ENCODE assay signal across 10 cellular contexts in the genomic region with DNA sequence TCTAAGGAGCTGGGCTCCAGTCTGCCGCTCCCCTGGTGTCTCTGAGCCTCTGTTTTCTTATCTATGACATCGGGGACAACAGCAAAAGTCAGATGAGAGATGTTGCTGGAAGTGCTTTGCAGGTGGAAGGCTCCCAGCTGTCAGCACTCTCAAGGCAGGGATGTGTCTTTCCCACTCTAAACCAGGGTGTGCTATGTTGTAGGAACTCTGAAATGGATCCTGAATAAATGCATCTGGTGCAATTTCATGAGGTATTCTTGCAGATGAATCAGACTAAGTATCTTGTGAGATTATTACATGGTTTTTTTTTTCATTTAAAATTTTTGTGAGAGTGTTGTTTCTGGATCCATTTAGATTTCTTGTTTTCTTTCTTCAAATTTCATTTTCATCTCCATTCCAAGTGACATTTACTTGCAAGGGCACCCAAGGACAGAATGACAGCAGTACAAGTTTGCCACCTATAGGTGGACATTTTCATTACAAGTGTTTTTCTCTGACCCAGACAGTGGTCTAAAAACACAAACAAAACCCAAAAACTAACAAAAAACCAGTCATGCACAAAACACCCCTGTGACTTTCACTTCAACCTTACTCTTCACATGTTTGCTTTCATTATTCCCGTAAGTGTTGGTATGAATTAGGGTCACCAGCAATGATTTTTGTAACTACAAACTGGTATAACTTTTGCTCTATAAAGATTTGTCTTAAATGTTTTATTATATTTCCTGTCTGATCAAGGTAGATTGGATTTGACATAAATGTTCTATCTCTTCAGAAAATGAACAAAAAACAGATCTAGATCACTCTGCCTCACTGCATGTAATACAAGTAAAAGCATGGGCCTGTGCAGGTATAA. TPM values are rescaled to one million over a fixed set of nuclear protein-coding genes. Genes with fewer than 3 reads are reported as not detected.
A peak's percentile ranks its signal among the peaks of the same experiment; 100 is the strongest.
DNase-seq lines count a peak whose midpoint lies in the region; ATAC-seq and TF ChIP-seq lines count a peak whose summit lies in the region.
"Had no signal": no experiment of that assay in that cellular context is flagged by ENCODE, and none has a peak within 500 bp of the region (broad histone marks: within the 10 kb centered on the region; RNA-seq: fewer than 3 reads in every experiment).

No MANE protein-coding gene starts in this region.

- no peaks in the 10 kb centered on the region for H3K9me3 Mint-ChIP-seq in CD4-positive, alpha-beta T cell
- H3K9me3 Mint-ChIP-seq in neural crest cell = no peaks in the 10 kb centered on the region

- CTCF ChIA-PET in CD4-positive, alpha-beta T cell (lab: Charles Lee) = no interaction called here

- H3K27me3 ChIP-seq in CD4-positive, alpha-beta T cell (ENCODE audit: control insufficient read depth, insufficient read depth, low read length) = peaks cover 19% of the 10 kb centered on the region

- H3K9me3 ChIP-seq in CD4-positive, alpha-beta T cell (ENCODE audit: control insufficient read depth, low read length) = no peaks in the 10 kb centered on the region

- no peak for DNase-seq in CD4-positive, alpha-beta T cell
- DNase-seq in NCI-H82 treated with DMSO at 0.1 percent for 48 hours (lab: John Stamatoyannopoulos, UW; ENCODE audit: unreplicated experiment) (peak; percentile 21), dermis microvascular lymphatic vessel endothelial cell (ENCODE audit: low read depth in 2 of 2) (peak; percentile 39 to 55), neural crest cell (ENCODE audit: low read depth, low spot score) (no peak), DMS79 treated with DMSO at 0.1 percent for 48 hours (lab: John Stamatoyannopoulos, UW) (no peak)

- intact Hi-C loops in CD4-positive, alpha-beta T cell (cut with DNase I, micrococcal nuclease) = loop anchor here (5.0 to 10.0 kb wide), 4 partner anchors 365 to 1147 kb away; no protein-coding TSS in a partner anchor

- POLR2A ChIA-PET in CD4-positive, alpha-beta T cell (lab: Charles Lee) = no interaction called here

- TF ChIP-seq CTCF in CD4-positive, alpha-beta T cell (IDR thresholded peaks at IDR 0.05) = peak; percentile 41
- peak; percentile 88 for TF ChIP-seq CTCF in neural crest cell (conservative IDR thresholded peaks at IDR 0.05)

- H3K27ac Mint-ChIP-seq in CD4-positive, alpha-beta T cell = no peak overlapping the region
- H3K27ac Mint-ChIP-seq in neural crest cell (ENCODE audit: unreplicated experiment) = no peak overlapping the region

- H3K27me3 Mint-ChIP-seq in CD4-positive, alpha-beta T cell = peaks cover 50% of the 10 kb centered on the region
- peaks cover 39% of the 10 kb centered on the region for H3K27me3 Mint-ChIP-seq in neural crest cell (ENCODE audit: low read depth)

- H3K4me1 Mint-ChIP-seq in CD4-positive, alpha-beta T cell (ENCODE audit: low read depth) = no peaks in the 10 kb centered on the region
- H3K4me1 Mint-ChIP-seq in neural crest cell = no peaks in the 10 kb centered on the region

- H3K27ac ChIP-seq in CD4-positive, alpha-beta T cell (ENCODE audit: low read depth, low read length) = no peak overlapping the region
- H3K27ac ChIP-seq: SK-N-MC had no signal

- H3K36me3 Mint-ChIP-seq in CD4-positive, alpha-beta T cell (ENCODE audit: low read depth) = no peaks in the 10 kb centered on the region
- no peaks in the 10 kb centered on the region for H3K36me3 Mint-ChIP-seq in neural crest cell (ENCODE audit: low read depth)

- ATAC-seq in CD4-positive, alpha-beta T cell (ENCODE audit: poor library complexity) = no peak
- ATAC-seq in GM18870 (IDR thresholded peaks at IDR 0.05; ENCODE audit: unreplicated experiment) (peak; percentile 43), HG03095 (IDR thresholded peaks at IDR 0.05; ENCODE audit: unreplicated experiment) (peak; percentile 42), HG03135 (IDR thresholded peaks at IDR 0.05; ENCODE audit: unreplicated experiment) (no peak)

- no peak overlapping the region for H3K4me3 Mint-ChIP-seq in CD4-positive, alpha-beta T cell
- H3K4me3 Mint-ChIP-seq in neural crest cell = no peak overlapping the region

RNA-seq across cellular contexts. Expression of gene SIM1, which starts 14.7 kb away (rescaled TPM):
- not detected for total RNA-seq in CD4-positive, alpha-beta T cell
- total RNA-seq in dermis microvascular lymphatic vessel endothelial cell (not detected in 2 replicates), neural crest cell (0.55 and 0.58 TPM in 2 replicates)
- total RNA-seq: mononuclear cell had no signal

Comparison
In these comparisons a context has a peak if more than half of its experiments do, and no peak if none do; other contexts are left out.
1. ATAC-seq: peak in GM18870 (single experiment) and HG03095 (single experiment); none in CD4-positive, alpha-beta T cell (single experiment) and HG03135 (single experiment).
2. DNase-seq: peak in NCI-H82 treated with DMSO at 0.1 percent for 48 hours (single experiment) and dermis microvascular lymphatic vessel endothelial cell (2 of 2); none in CD4-positive, alpha-beta T cell (0 of 10), neural crest cell (single experiment) and DMS79 treated with DMSO at 0.1 percent for 48 hours (single experiment).